In genomic region chr5:132497488-132497997, GRCh38 we compare ENCODE assay signal across 9 cellular contexts. TPM values are rescaled to one million over a fixed set of nuclear protein-coding genes. Genes with fewer than 3 reads are reported as not detected.
DNase-seq lines count a peak whose midpoint lies in the region; ATAC-seq, FAIRE-seq and TF ChIP-seq lines count a peak whose summit lies in the region.
"Had no signal": no experiment of that assay in that cellular context is flagged by ENCODE, and none has a peak within 500 bp of the region (broad histone marks: within the 10 kb centered on the region; RNA-seq: fewer than 3 reads in every experiment).

No MANE protein-coding gene starts in this region.

- intact Hi-C loops in Calu3 (cut with micrococcal nuclease; ENCODE audit: unreplicated experiment): loop anchor here (2.0 to 10.0 kb wide), 2 partner anchors 83 to 203 kb away; partner anchors contain the start of gene SLC22A4
- intact Hi-C loops in breast epithelium (cut with DNase I; ENCODE audit: low total_unique reads): loop anchor here (5.0 kb wide), 1 partner anchor 110 kb away; no protein-coding TSS in a partner anchor
- intact Hi-C loops in kidney (cut with DNase I): no loop called here

- no peaks in the 10 kb centered on the region for H3K27me3 ChIP-seq in Loucy (ENCODE audit: insufficient read depth, low read length, poor library complexity, severe bottlenecking)
- H3K27me3 ChIP-seq in breast epithelium: no peaks in the 10 kb centered on the region

- peak overlapping the region; percentile 96 for H3K9ac ChIP-seq in Loucy (ENCODE audit: low read depth, low read length, poor library complexity, severe bottlenecking)
- H3K9ac ChIP-seq in kidney (ENCODE audit: low read length in 2 of 2): peak overlapping the region in 1 of 2 donors; percentile 82

- peak overlapping the region; percentile 96 for H3K4me3 ChIP-seq in Loucy (ENCODE audit: low read length, poor library complexity, severe bottlenecking)
- H3K4me3 ChIP-seq in breast epithelium: peak overlapping the region; percentile 67 to 80 (median 69)
- H3K4me3 ChIP-seq in kidney (ENCODE audit: low read length in 2 of 2): peak overlapping the region; percentile 31 to 89

- peak overlapping the region; percentile 95 for H3K4me2 ChIP-seq in Loucy (ENCODE audit: low read depth, low read length, poor library complexity, severe bottlenecking)

- TF ChIP-seq POLR2A in breast epithelium (IDR thresholded peaks at IDR 0.05): no peak

- CTCF ChIA-PET in Calu3 (lab: Charles Lee): interaction anchor here (0.9 to 8.0 kb wide), 8 partner anchors 8 to 126 kb away, joined by 3 to 83 read pairs (median 4); no protein-coding TSS in a partner anchor

- peak overlapping the region; percentile 96 to 97 for H3K27ac ChIP-seq in breast epithelium
- peak overlapping the region; percentile 95 to 96 for H3K27ac ChIP-seq in kidney (ENCODE audit: low read depth in 2 of 2, low read length in 2 of 2)

- ATAC-seq in stimulated activated naive B cell treated with anti-CD40 and anti-IgM and Interleukin-4, amounts not matched to agents 10 μg/mL and 1 μg/mL and 100 μg/mL, for 72 hours (replicated peaks): no peak
- ATAC-seq in GM21526 (IDR thresholded peaks at IDR 0.05; ENCODE audit: low FRiP score, unreplicated experiment): no peak

- no peak for FAIRE-seq in kidney (lab: Jason Lieb, UNC)
- FAIRE-seq: TTC549 had no signal

- no peaks in the 10 kb centered on the region for H3K9me2 ChIP-seq in Loucy (replicated peaks; ENCODE audit: low read depth, low read length)

- DNase-seq in Calu3 (peak; percentile 83), breast epithelium (ENCODE audit: low spot score in 2 of 2) (peak in 1 of 2 donors; percentile 71), kidney (peak; percentile 95), NCI-H1436 (lab: John Stamatoyannopoulos, UW) (no peak), GM19240 (ENCODE audit: insufficient read length, low spot score) (no peak)
- no peak for DNase-seq in stimulated activated naive B cell treated with anti-CD40 and anti-IgM and Interleukin-4, amounts not matched to agents 10 μg/mL and 1 μg/mL and 100 μg/mL, for 72 hours

- peak overlapping the region; percentile 11 for H3K27ac Mint-ChIP-seq in Calu3 (ENCODE audit: unreplicated experiment)
- H3K27ac Mint-ChIP-seq in stimulated activated naive B cell treated with anti-CD40 and anti-IgM and Interleukin-4, amounts not matched to agents 10 μg/mL and 1 μg/mL and 100 μg/mL, for 72 hours: peak overlapping the region; percentile 37

- peaks cover 74% of the 10 kb centered on the region for H3K4me1 Mint-ChIP-seq in Calu3 (ENCODE audit: low read depth, unreplicated experiment)
- peaks cover 42 to 58% of the 10 kb centered on the region in 2 donors for H3K4me1 Mint-ChIP-seq in stimulated activated naive B cell treated with anti-CD40 and anti-IgM and Interleukin-4, amounts not matched to agents 10 μg/mL and 1 μg/mL and 100 μg/mL, for 72 hours

- H3F3A ChIP-seq in Loucy (ENCODE audit: low read depth): no peaks in the 10 kb centered on the region

- no peaks in the 10 kb centered on the region for H3K36me3 ChIP-seq in Loucy (ENCODE audit: insufficient read depth, low read length)
- H3K36me3 ChIP-seq in breast epithelium: no peaks in the 10 kb centered on the region
- H3K36me3 ChIP-seq in kidney (ENCODE audit: control insufficient read depth in 1 of 2, insufficient read depth in 2 of 2, low read length in 2 of 2): no peaks in the 10 kb centered on the region

- BruUV-seq in Calu3 (replicated peaks; lab: Mats Ljungman, UMichigan): no TSS peak

- no peak overlapping the region for H2AFZ ChIP-seq in Loucy (ENCODE audit: low read length)

- H4K20me1 ChIP-seq in Loucy (ENCODE audit: insufficient read depth, low read length, poor library complexity, severe bottlenecking): no peaks in the 10 kb centered on the region

- peaks cover 47% of the 10 kb centered on the region for H3K36me3 Mint-ChIP-seq in Calu3 (ENCODE audit: insufficient read depth, unreplicated experiment)
- no peaks in the 10 kb centered on the region for H3K36me3 Mint-ChIP-seq in stimulated activated naive B cell treated with anti-CD40 and anti-IgM and Interleukin-4, amounts not matched to agents 10 μg/mL and 1 μg/mL and 100 μg/mL, for 72 hours

- H3K27me3 Mint-ChIP-seq in Calu3 (ENCODE audit: unreplicated experiment): no peaks in the 10 kb centered on the region
- H3K27me3 Mint-ChIP-seq in stimulated activated naive B cell treated with anti-CD40 and anti-IgM and Interleukin-4, amounts not matched to agents 10 μg/mL and 1 μg/mL and 100 μg/mL, for 72 hours: no peaks in the 10 kb centered on the region

- H3K4me1 ChIP-seq in Loucy (ENCODE audit: insufficient read depth, low read length, poor library complexity, severe bottlenecking): peaks cover 51% of the 10 kb centered on the region
- H3K4me1 ChIP-seq in breast epithelium: peaks cover 0 to 6% of the 10 kb centered on the region in 2 donors
- peaks cover 14 to 26% of the 10 kb centered on the region in 2 donors for H3K4me1 ChIP-seq in kidney (ENCODE audit: control insufficient read depth in 1 of 2, insufficient read depth in 1 of 2, low read depth in 1 of 2, low read length in 2 of 2)

- H3K79me2 ChIP-seq in Loucy (ENCODE audit: insufficient read depth, low read length): peaks cover 27% of the 10 kb centered on the region; the same call in 1 of the 2 replicates

- H3K4me3 Mint-ChIP-seq in Calu3 (ENCODE audit: low read depth, unreplicated experiment): peak overlapping the region; percentile 86
- peak overlapping the region; percentile 90 to 92 for H3K4me3 Mint-ChIP-seq in stimulated activated naive B cell treated with anti-CD40 and anti-IgM and Interleukin-4, amounts not matched to agents 10 μg/mL and 1 μg/mL and 100 μg/mL, for 72 hours

- no peaks in the 10 kb centered on the region for H3K9me3 ChIP-seq in Loucy (ENCODE audit: insufficient read depth, low read depth, low read length)
- no peaks in the 10 kb centered on the region for H3K9me3 ChIP-seq in breast epithelium
- H3K9me3 ChIP-seq in kidney (ENCODE audit: control insufficient read depth in 1 of 2, low read length in 2 of 2): no peaks in the 10 kb centered on the region

- TF ChIP-seq CTCF in Calu3 (IDR thresholded peaks at IDR 0.05; ENCODE audit: unreplicated experiment) (no peak), Loucy (conservative IDR thresholded peaks at IDR 0.05; ENCODE audit: low read length) (no peak), breast epithelium (IDR thresholded peaks at IDR 0.05) (no peak), kidney (IDR thresholded peaks at IDR 0.05; ENCODE audit: borderline replicate concordance, extremely low read depth, insufficient read depth) (no peak)

- no peaks in the 10 kb centered on the region for H3K9me3 Mint-ChIP-seq in Calu3 (ENCODE audit: low read depth, unreplicated experiment)
- no peaks in the 10 kb centered on the region for H3K9me3 Mint-ChIP-seq in stimulated activated naive B cell treated with anti-CD40 and anti-IgM and Interleukin-4, amounts not matched to agents 10 μg/mL and 1 μg/mL and 100 μg/mL, for 72 hours

RNA-seq across cellular contexts. Expression of gene IRF1, which starts 7.0 kb away (rescaled TPM):
- total RNA-seq in Calu3 (2022) (64.0 and 82.4 TPM in 2 replicates), breast epithelium (10 to 100 TPM; 10.4 to 27.8 (median 18.0) TPM), kidney (55.6 TPM)
- 20.5 TPM for polyA plus RNA-seq in kidney (ENCODE audit: insufficient read depth, low read depth, low replicate concordance)

RNA-seq across cellular contexts. Expression of gene IL5, which starts 45.8 kb away (rescaled TPM):
- total RNA-seq in Calu3 (2022): not detected in 2 replicates
- not detected for total RNA-seq in breast epithelium
- total RNA-seq in kidney: not detected
- polyA plus RNA-seq in kidney (ENCODE audit: insufficient read depth, low read depth, low replicate concordance): not detected

RNA-seq across cellular contexts. Expression of gene RAD50, which starts 59.2 kb away (rescaled TPM):
- total RNA-seq in Calu3 (2022): 35.9 and 36.2 TPM in 2 replicates
- 10 to 100 TPM; 44.2 to 47.4 (median 44.6) TPM for total RNA-seq in breast epithelium
- total RNA-seq in kidney: 36.4 TPM
- polyA plus RNA-seq in kidney (ENCODE audit: insufficient read depth, low read depth, low replicate concordance): 12.6 TPM

Comparison
In these comparisons a context has a peak if more than half of its experiments do, and no peak if none do; other contexts are left out.
1. DNase-seq: peak in Calu3 (single experiment) and kidney (single experiment); none in stimulated activated naive B cell treated with anti-CD40 and anti-IgM and Interleukin-4, amounts not matched to agents 10 μg/mL and 1 μg/mL and 100 μg/mL, for 72 hours (single experiment), NCI-H1436 (single experiment) and GM19240 (single experiment).
2. Peak in every context shown above with its lines, with median percentiles within 50 percentile points of each other: H3K4me3 ChIP-seq.